Comparison of ENCODE assay signal across 1 cellular context in genomic region chr17:50397919-50398285, GRCh38.
TF ChIP-seq lines count a peak whose summit lies in the region.

No MANE protein-coding gene starts in this region.

TF ChIP-seq in HepG2, 621 proteins besides CTCF, POLR2A, EP300 and RAD21 (continued from another document):
- TF ChIP-seq ZNF704 (CRISPR knock-in tag; IDR thresholded peaks at IDR 0.05; ENCODE audit: borderline replicate concordance) = no peak
